ENCODE assay signal across 16 cellular contexts in genomic region chr12:65449400-65449799, GRCh38.
DNase-seq lines count a peak whose midpoint lies in the region; ATAC-seq, FAIRE-seq and TF ChIP-seq lines count a peak whose summit lies in the region.
"Had no signal": no experiment of that assay in that cellular context is flagged by ENCODE, and none has a peak within 500 bp of the region (broad histone marks: within the 10 kb centered on the region; RNA-seq: fewer than 3 reads in every experiment).

No MANE protein-coding gene starts in this region.

- H3K4me3 ChIP-seq in bronchial epithelial cell (ENCODE audit: low read depth, low read length) (no peak overlapping the region), SJCRH30 (no peak overlapping the region)
- H3K4me3 ChIP-seq: PC-9, sigmoid colon had no signal

- no peak overlapping the region for H3K4me3 Mint-ChIP-seq in nephron progenitor cell
- no peak overlapping the region for H3K4me3 Mint-ChIP-seq in T-helper 2 cell treated with Interferon-gamma antibody and Interleukin-4, amounts not matched to agents 5 μg/mL and 100 μg/mL, for 36 hours
- no peak overlapping the region for H3K4me3 Mint-ChIP-seq in CD4-positive, alpha-beta T cell
- H3K4me3 Mint-ChIP-seq: activated CD8-positive, alpha-beta T cell treated with anti-CD3 and anti-CD28 coated beads for 36 hours; CD8-positive, alpha-beta memory T cell; H9 had no signal

- TF ChIP-seq CTCF in bronchial epithelial cell (IDR thresholded peaks at IDR 0.05; ENCODE audit: insufficient read depth, low read length, severe bottlenecking) (no peak), nephron progenitor cell (IDR thresholded peaks at IDR 0.05) (no peak)
- TF ChIP-seq CTCF in CD4-positive, alpha-beta T cell (IDR thresholded peaks at IDR 0.05), result no peak

- H3K27ac ChIP-seq in SJCRH30, result no peak overlapping the region
- H3K27ac ChIP-seq in CD4-positive, alpha-beta T cell (ENCODE audit: low read depth, low read length), result no peak overlapping the region
- H3K27ac ChIP-seq: PC-9, sigmoid colon had no signal

- peaks cover 5% of the 10 kb centered on the region for H3K9me3 Mint-ChIP-seq in nephron progenitor cell
- H3K9me3 Mint-ChIP-seq in T-helper 2 cell treated with Interferon-gamma antibody and Interleukin-4, amounts not matched to agents 5 μg/mL and 100 μg/mL, for 36 hours, result no peaks in the 10 kb centered on the region
- no peaks in the 10 kb centered on the region for H3K9me3 Mint-ChIP-seq in CD4-positive, alpha-beta T cell
- H3K9me3 Mint-ChIP-seq: activated CD8-positive, alpha-beta T cell treated with anti-CD3 and anti-CD28 coated beads for 36 hours; H9 had no signal

- no peaks in the 10 kb centered on the region; the same call in 1 of the 2 replicates for H3K4me1 ChIP-seq in SJCRH30

- FAIRE-seq in bronchial epithelial cell (lab: Jason Lieb, UNC), result no peak

- intact Hi-C loops in CD4-positive, alpha-beta T cell (cut with DNase I, micrococcal nuclease), result no loop called here

- CTCF ChIA-PET in CD4-positive, alpha-beta T cell (lab: Charles Lee), result no interaction called here

- no peaks in the 10 kb centered on the region; the same call in 1 of the 2 replicates for H3K9me3 ChIP-seq in SJCRH30 (replicated peaks)
- no peaks in the 10 kb centered on the region for H3K9me3 ChIP-seq in CD4-positive, alpha-beta T cell (ENCODE audit: control insufficient read depth, low read length)
- H3K9me3 ChIP-seq: sigmoid colon had no signal

- no peaks in the 10 kb centered on the region for H3K36me3 ChIP-seq in bronchial epithelial cell (ENCODE audit: control insufficient read depth, insufficient read depth, low read length)
- peaks cover 3% of the 10 kb centered on the region; the same call in 1 of the 2 replicates for H3K36me3 ChIP-seq in SJCRH30

- peaks cover 4% of the 10 kb centered on the region for H3K27me3 Mint-ChIP-seq in nephron progenitor cell (ENCODE audit: low read depth, poor library complexity)
- no peaks in the 10 kb centered on the region for H3K27me3 Mint-ChIP-seq in T-helper 2 cell treated with Interferon-gamma antibody and Interleukin-4, amounts not matched to agents 5 μg/mL and 100 μg/mL, for 36 hours (ENCODE audit: low read depth)
- no peaks in the 10 kb centered on the region for H3K27me3 Mint-ChIP-seq in CD4-positive, alpha-beta T cell

- no peak for ATAC-seq in CD4-positive, alpha-beta T cell (ENCODE audit: poor library complexity)
- no peak for ATAC-seq in stimulated activated naive CD8-positive, alpha-beta T cell treated with anti-CD3 and anti-CD28 coated beads, Interleukin-15, Interleukin-2, amounts not matched to agents 100 U/mL and 50 U/mL, for 24 hours
- ATAC-seq: activated CD8-positive, alpha-beta T cell treated with anti-CD3 and anti-CD28 coated beads for 36 hours had no signal

- H3K4me1 Mint-ChIP-seq in nephron progenitor cell, result peaks cover 61% of the 10 kb centered on the region
- H3K4me1 Mint-ChIP-seq in T-helper 2 cell treated with Interferon-gamma antibody and Interleukin-4, amounts not matched to agents 5 μg/mL and 100 μg/mL, for 36 hours (ENCODE audit: low read depth), result no peaks in the 10 kb centered on the region
- no peaks in the 10 kb centered on the region for H3K4me1 Mint-ChIP-seq in CD4-positive, alpha-beta T cell (ENCODE audit: low read depth)
- H3K4me1 Mint-ChIP-seq: CD8-positive, alpha-beta memory T cell had no signal

- H3K27me3 ChIP-seq in bronchial epithelial cell (ENCODE audit: control insufficient read depth, insufficient read depth, low read length) (no peaks in the 10 kb centered on the region), SJCRH30 (no peaks in the 10 kb centered on the region)
- no peaks in the 10 kb centered on the region for H3K27me3 ChIP-seq in CD4-positive, alpha-beta T cell (ENCODE audit: control insufficient read depth, insufficient read depth, low read length)
- H3K27me3 ChIP-seq: sigmoid colon had no signal

- POLR2A ChIA-PET in CD4-positive, alpha-beta T cell (lab: Charles Lee), result no interaction called here

- no peaks in the 10 kb centered on the region for H3K36me3 Mint-ChIP-seq in nephron progenitor cell (ENCODE audit: low read depth)
- H3K36me3 Mint-ChIP-seq in T-helper 2 cell treated with Interferon-gamma antibody and Interleukin-4, amounts not matched to agents 5 μg/mL and 100 μg/mL, for 36 hours (ENCODE audit: low read depth), result no peaks in the 10 kb centered on the region
- H3K36me3 Mint-ChIP-seq in CD4-positive, alpha-beta T cell (ENCODE audit: low read depth), result no peaks in the 10 kb centered on the region
- H3K36me3 Mint-ChIP-seq: CD8-positive, alpha-beta memory T cell had no signal

- DNase-seq in GM03348 (ENCODE audit: low spot score) (peak; percentile 25), NCI-H226 (peak; percentile 26), bronchial epithelial cell (ENCODE audit: low read depth) (peak; percentile 60), nephron progenitor cell (no peak), SJCRH30 (no peak)
- no peak for DNase-seq in T-helper 2 cell treated with Interferon-gamma antibody and Interleukin-4, amounts not matched to agents 5 μg/mL and 100 μg/mL, for 36 hours (ENCODE audit: low spot score)
- no peak for DNase-seq in CD4-positive, alpha-beta T cell
- DNase-seq in stimulated activated naive CD8-positive, alpha-beta T cell treated with anti-CD3 and anti-CD28 coated beads, Interleukin-15, Interleukin-2, amounts not matched to agents 100 U/mL and 50 U/mL, for 24 hours, result no peak
- DNase-seq: activated CD8-positive, alpha-beta T cell treated with anti-CD3 and anti-CD28 coated beads for 36 hours; caudate nucleus; CD8-positive, alpha-beta memory T cell; H9; NCI-H1092 treated with DMSO at 0.1 percent for 48 hours; PC-9; sigmoid colon; T-helper 2 cell had no signal

- peak overlapping the region; percentile 16 for H3K27ac Mint-ChIP-seq in nephron progenitor cell
- no peak overlapping the region for H3K27ac Mint-ChIP-seq in T-helper 2 cell treated with Interferon-gamma antibody and Interleukin-4, amounts not matched to agents 5 μg/mL and 100 μg/mL, for 36 hours
- no peak overlapping the region for H3K27ac Mint-ChIP-seq in CD4-positive, alpha-beta T cell
- H3K27ac Mint-ChIP-seq: activated CD8-positive, alpha-beta T cell treated with anti-CD3 and anti-CD28 coated beads for 36 hours; CD8-positive, alpha-beta memory T cell; H9 had no signal

Comparison
In these comparisons a context has a peak if more than half of its experiments do, and no peak if none do; other contexts are left out.
1. DNase-seq: peak in GM03348 (single experiment), NCI-H226 (single experiment) and bronchial epithelial cell (single experiment); none in nephron progenitor cell (single experiment), SJCRH30 (0 of 2), T-helper 2 cell treated with Interferon-gamma antibody and Interleukin-4, amounts not matched to agents 5 μg/mL and 100 μg/mL, for 36 hours (single experiment), CD4-positive, alpha-beta T cell (0 of 10) and stimulated activated naive CD8-positive, alpha-beta T cell treated with anti-CD3 and anti-CD28 coated beads, Interleukin-15, Interleukin-2, amounts not matched to agents 100 U/mL and 50 U/mL, for 24 hours (single experiment).